Comparison of ENCODE assay signal across 8 cellular contexts in genomic region chr7:100148559-100149328, GRCh38. TPM values are rescaled to one million over a fixed set of nuclear protein-coding genes. Genes with fewer than 3 reads are reported as not detected.
DNase-seq lines count a peak whose midpoint lies in the region; ATAC-seq, FAIRE-seq and TF ChIP-seq lines count a peak whose summit lies in the region.

LAMTOR4 (plus strand) TSS chr7:100148918; CDS start chr7:100148973, 55 bp downstream.

- peak within 1 kb of the TSS; percentile 95 for H3K9ac ChIP-seq in Loucy (ENCODE audit: low read depth, low read length, poor library complexity, severe bottlenecking)

- no peaks in the 10 kb centered on the region for H3K36me3 Mint-ChIP-seq in natural killer cell

- peak; percentile 82 for TF ChIP-seq POLR2A in H54 (IDR thresholded peaks at IDR 0.05; ENCODE audit: low read depth, low read length)
- peak; percentile 93 for TF ChIP-seq POLR2A in Raji (IDR thresholded peaks at IDR 0.05; ENCODE audit: insufficient read depth, low read depth, low read length)

- FAIRE-seq in H54 (lab: Jason Lieb, UNC): peak; percentile 94

- H3K27me3 Mint-ChIP-seq in natural killer cell (ENCODE audit: low read depth in 2 of 2): no peaks in the 10 kb centered on the region

- no peaks in the 10 kb centered on the region for H3K9me3 Mint-ChIP-seq in natural killer cell

- peak within 1 kb of the TSS; percentile 93 for H3K4me2 ChIP-seq in Loucy (ENCODE audit: low read depth, low read length, poor library complexity, severe bottlenecking)

- peak within 1 kb of the TSS; percentile 91 for H2AFZ ChIP-seq in Loucy (ENCODE audit: low read length)

- H3K4me3 ChIP-seq in Loucy (ENCODE audit: low read length, poor library complexity, severe bottlenecking) (peak within 1 kb of the TSS; percentile 97), fibroblast of mammary gland (ENCODE audit: control insufficient read depth, low read depth, low read length) (peak within 1 kb of the TSS; percentile 97)

- intact Hi-C loops in natural killer cell (cut with micrococcal nuclease): loop anchor here (1.0 kb wide), 1 partner anchor 10 kb away; the partner anchor contains the start of gene TRAPPC14

- TF ChIP-seq CTCF in Loucy (conservative IDR thresholded peaks at IDR 0.05; ENCODE audit: low read length) (no peak), fibroblast of mammary gland (conservative IDR thresholded peaks at IDR 0.05; ENCODE audit: control insufficient read depth, insufficient read depth, low read depth, low read length) (no peak), natural killer cell (IDR thresholded peaks at IDR 0.05) (no peak)

- peak within 1 kb of the TSS; percentile 96 to 99 for H3K27ac Mint-ChIP-seq in natural killer cell

- H3K36me3 ChIP-seq in Loucy (ENCODE audit: insufficient read depth, low read length): peaks cover 4% of the 10 kb centered on the region; the same call in 1 of the 2 replicates

- DNase-seq in ELF-1 (ENCODE audit: low read depth, low spot score) (peak; percentile 100), H54 (ENCODE audit: insufficient read length, low spot score) (peak; percentile 96), fibroblast of mammary gland (ENCODE audit: low read depth) (peak; percentile 98), natural killer cell (peak; percentile 95)
- DNase-seq in activated T-helper 9 cell treated with anti-CD3 and anti-CD28 coated beads, Interleukin-2, amount 50 U/mL, for 16 hours (ENCODE audit: low read depth): peak; percentile 97
- peak; percentile 98 for DNase-seq in stimulated activated naive CD4-positive, alpha-beta T cell treated with Interleukin-2 at 50 U/mL for 16 hours (lab: John Stamatoyannopoulos, UW)

- no peaks in the 10 kb centered on the region for H3F3A ChIP-seq in Loucy (ENCODE audit: low read depth)

- peaks cover 30 to 37% of the 10 kb centered on the region in 2 donors for H3K4me1 Mint-ChIP-seq in natural killer cell

- ATAC-seq in natural killer cell: peak; percentile 97 to 100 (median 97)

- peak within 1 kb of the TSS; percentile 97 for H3K4me3 Mint-ChIP-seq in natural killer cell

- H3K9me3 ChIP-seq in Loucy (ENCODE audit: insufficient read depth, low read depth, low read length): no peaks in the 10 kb centered on the region

- H3K4me1 ChIP-seq in Loucy (ENCODE audit: insufficient read depth, low read length, poor library complexity, severe bottlenecking): peaks cover 19% of the 10 kb centered on the region

- H4K20me1 ChIP-seq in Loucy (ENCODE audit: insufficient read depth, low read length, poor library complexity, severe bottlenecking): peaks cover 4% of the 10 kb centered on the region

- H3K79me2 ChIP-seq in Loucy (ENCODE audit: insufficient read depth, low read length): peaks cover 30% of the 10 kb centered on the region

- H3K27me3 ChIP-seq in Loucy (ENCODE audit: insufficient read depth, low read length, poor library complexity, severe bottlenecking): no peaks in the 10 kb centered on the region

- no peaks in the 10 kb centered on the region for H3K9me2 ChIP-seq in Loucy (replicated peaks; ENCODE audit: low read depth, low read length)

RNA-seq across cellular contexts. Expression of gene LAMTOR4, which starts in this region (rescaled TPM):
- 100 to 1,000 TPM; 148 to 161 (median 156) TPM for total RNA-seq in natural killer cell

Comparison
In these comparisons a context has a peak if more than half of its experiments do, and no peak if none do; other contexts are left out.
1. Peak in every context shown above with its lines: DNase-seq, ATAC-seq and H3K4me3 ChIP-seq.